In genomic region chr2:69604026-69604678, GRCh38 we compare ENCODE assay signal across 17 cellular contexts. TPM values are rescaled to one million over a fixed set of nuclear protein-coding genes. Genes with fewer than 3 reads are reported as not detected.
DNase-seq lines count a peak whose midpoint lies in the region; ATAC-seq and TF ChIP-seq lines count a peak whose summit lies in the region.
"Had no signal": no experiment of that assay in that cellular context is flagged by ENCODE, and none has a peak within 500 bp of the region (broad histone marks: within the 10 kb centered on the region; RNA-seq: fewer than 3 reads in every experiment).

No MANE protein-coding gene starts in this region.

- no peak overlapping the region for H2AFZ ChIP-seq in neuronal stem cell (ENCODE audit: low read length)
- H2AFZ ChIP-seq: PC-9 had no signal

- no peak overlapping the region for H3K4me2 ChIP-seq in neuronal stem cell (ENCODE audit: insufficient read depth, low read length, poor library complexity, severe bottlenecking)
- H3K4me2 ChIP-seq: BLaER1, PC-9 had no signal

- peaks cover 6% of the 10 kb centered on the region for H3K4me1 Mint-ChIP-seq in WTC11

- WGBS in neuronal stem cell (ENCODE audit: extremely low coverage in 2 of 2, insufficient read length in 2 of 2, insufficient replicate concordance in 1 of 2), 2 donors, result no CpG with 5 or more reads among the region's 6 CpGs

- POLR2A ChIA-PET in WTC11 (lab: Charles Lee), result interaction anchor here (1.0 kb wide), 1 partner anchor 18 kb away, joined by 3 read pairs; no protein-coding TSS in a partner anchor

- CTCF ChIA-PET in WTC11 (lab: Charles Lee), result interaction anchor here (1.2 kb wide), 1 partner anchor 121 kb away, joined by 4 read pairs; no protein-coding TSS in a partner anchor

- peaks cover 2 to 11% of the 10 kb centered on the region in 2 donors for H3K9me3 ChIP-seq in neuronal stem cell (replicated peaks in 1 of 2; ENCODE audit: control insufficient read depth in 2 of 2, insufficient read depth in 1 of 2, low read depth in 1 of 2, low read length in 2 of 2)
- H3K9me3 ChIP-seq: right lobe of liver had no signal

- H3K27me3 Mint-ChIP-seq in WTC11 (ENCODE audit: low read depth), result no peaks in the 10 kb centered on the region

- no peak overlapping the region for H3K14ac ChIP-seq in neuronal stem cell (ENCODE audit: low read length)

- H3K4me3 ChIP-seq in neuronal stem cell (ENCODE audit: low read length in 2 of 2), result no peak overlapping the region
- H3K4me3 ChIP-seq: BLaER1, PC-9, right lobe of liver had no signal

- H3K4me3 Mint-ChIP-seq in WTC11, result no peak overlapping the region

- no peak overlapping the region for H2AK5ac ChIP-seq in neuronal stem cell (ENCODE audit: low read depth, low read length)

- H2BK120ac ChIP-seq in neuronal stem cell (ENCODE audit: low read depth, low read length), result no peak overlapping the region

- TF ChIP-seq CTCF in WTC11 (IDR thresholded peaks at IDR 0.05), result no peak

- no peaks in the 10 kb centered on the region for H3K27me3 ChIP-seq in neuronal stem cell (ENCODE audit: control insufficient read depth in 3 of 3, insufficient read depth in 3 of 3, low read depth in 1 of 3, low read length in 3 of 3)
- H3K27me3 ChIP-seq: BLaER1, right lobe of liver had no signal

- H2BK5ac ChIP-seq in neuronal stem cell (ENCODE audit: low read length), result no peak overlapping the region

- H4K8ac ChIP-seq in neuronal stem cell (ENCODE audit: low read depth, low read length), result no peak overlapping the region

- no peak overlapping the region for H3K9ac ChIP-seq in neuronal stem cell (ENCODE audit: low read depth, low read length, poor library complexity)
- H3K9ac ChIP-seq: BLaER1 had no signal

- no peak overlapping the region for H3K4ac ChIP-seq in neuronal stem cell (ENCODE audit: low read length)

- no peak overlapping the region for H3K23ac ChIP-seq in neuronal stem cell (ENCODE audit: low read depth, low read length, poor library complexity)

- H3K9me3 Mint-ChIP-seq in WTC11, result peaks cover 18% of the 10 kb centered on the region
- peaks cover 7 to 15% of the 10 kb centered on the region in 2 donors for H3K9me3 Mint-ChIP-seq in activated naive CD4-positive, alpha-beta T cell treated with anti-CD3 and anti-CD28 coated beads, Interleukin-2, amount 50 U/mL, for 72 hours

- H3K4me1 ChIP-seq in neuronal stem cell (ENCODE audit: control insufficient read depth in 2 of 2, insufficient read depth in 1 of 2, low read depth in 1 of 2, low read length in 2 of 2), result peaks cover 0 to 4% of the 10 kb centered on the region in 2 donors
- H3K4me1 ChIP-seq: right lobe of liver had no signal

- H2BK15ac ChIP-seq in neuronal stem cell (ENCODE audit: low read length), result no peak overlapping the region

- no peak overlapping the region for H2BK12ac ChIP-seq in neuronal stem cell (ENCODE audit: low read length)

- 0 out of 2 replicates have a peak overlapping the region, but pooled peaks have one; percentile 1 for H3K27ac Mint-ChIP-seq in WTC11
- no peak overlapping the region for H3K27ac Mint-ChIP-seq in activated naive CD4-positive, alpha-beta T cell treated with anti-CD3 and anti-CD28 coated beads, Interleukin-2, amount 50 U/mL, for 72 hours

- DNase-seq in NCI-H2107 treated with DMSO at 0.1 percent for 48 hours (lab: John Stamatoyannopoulos, UW; ENCODE audit: unreplicated experiment) (peak; percentile 6), NCI-H2107 (lab: John Stamatoyannopoulos, UW) (no peak), WTC11 (ENCODE audit: low spot score) (no peak), fibroblast of peridontal ligament (ENCODE audit: extremely low read depth) (peak; percentile 46), neuronal stem cell (ENCODE audit: low spot score) (no peak), iPS-NIHi11 (ENCODE audit: low spot score) (no peak)
- DNase-seq in activated naive CD4-positive, alpha-beta T cell treated with anti-CD3 and anti-CD28 coated beads, Interleukin-2, amount 50 U/mL, for 72 hours (ENCODE audit: low spot score in 2 of 2), result no peak
- DNase-seq: activated effector memory CD4-positive, alpha-beta T cell treated with anti-CD3 and anti-CD28 coated beads, Interleukin-2, amount 50 U/mL, for 16 hours; effector memory CD4-positive, alpha-beta T cell; NCI-H187 treated with DMSO at 0.1 percent for 48 hours; NCI-H526 treated with DMSO at 0.1 percent for 48 hours; PC-9; right lobe of liver; stimulated activated CD4-positive, alpha-beta T cell treated with anti-CD3 and anti-CD28 coated beads, Interleukin-2, amount 100 ng/mL, for 24 hours had no signal

- no peak overlapping the region for H4K91ac ChIP-seq in neuronal stem cell (ENCODE audit: low read depth, low read length, poor library complexity)

- H3K36me3 ChIP-seq in neuronal stem cell (replicated peaks in 1 of 2; ENCODE audit: control insufficient read depth in 2 of 2, insufficient read depth in 2 of 2, low read length in 2 of 2), result no peaks in the 10 kb centered on the region

- H3K36me3 Mint-ChIP-seq in WTC11, result peaks cover 13% of the 10 kb centered on the region
- peaks cover 15 to 24% of the 10 kb centered on the region in 2 donors for H3K36me3 Mint-ChIP-seq in activated naive CD4-positive, alpha-beta T cell treated with anti-CD3 and anti-CD28 coated beads, Interleukin-2, amount 50 U/mL, for 72 hours

- no peaks in the 10 kb centered on the region for H3K79me1 ChIP-seq in neuronal stem cell (ENCODE audit: low read depth, low read length)

- no peak for ATAC-seq in WTC11
- ATAC-seq in HG03196 (IDR thresholded peaks at IDR 0.05; ENCODE audit: unreplicated experiment), result no peak
- ATAC-seq in activated naive CD4-positive, alpha-beta T cell treated with anti-CD3 and anti-CD28 coated beads, Interleukin-2, amount 50 U/mL, for 72 hours, result no peak

- no peak overlapping the region for H3K27ac ChIP-seq in neuronal stem cell (replicated peaks; ENCODE audit: low read length)
- H3K27ac ChIP-seq: 22Rv1, BLaER1, PC-9, right lobe of liver had no signal

- H3K18ac ChIP-seq in neuronal stem cell (ENCODE audit: low read length), result peak overlapping the region; percentile 11

TF ChIP-seq in WTC11, 78 proteins besides CTCF, POLR2A, EP300 and RAD21:
- TF ChIP-seq GABPB1 (CRISPR knock-in tag; IDR thresholded peaks at IDR 0.05), result no peak
- TF ChIP-seq ZNF121 (CRISPR knock-in tag; IDR thresholded peaks at IDR 0.05), result no peak
- TF ChIP-seq TP53 (CRISPR knock-in tag; IDR thresholded peaks at IDR 0.05), result no peak
- TF ChIP-seq, protein P1, sequence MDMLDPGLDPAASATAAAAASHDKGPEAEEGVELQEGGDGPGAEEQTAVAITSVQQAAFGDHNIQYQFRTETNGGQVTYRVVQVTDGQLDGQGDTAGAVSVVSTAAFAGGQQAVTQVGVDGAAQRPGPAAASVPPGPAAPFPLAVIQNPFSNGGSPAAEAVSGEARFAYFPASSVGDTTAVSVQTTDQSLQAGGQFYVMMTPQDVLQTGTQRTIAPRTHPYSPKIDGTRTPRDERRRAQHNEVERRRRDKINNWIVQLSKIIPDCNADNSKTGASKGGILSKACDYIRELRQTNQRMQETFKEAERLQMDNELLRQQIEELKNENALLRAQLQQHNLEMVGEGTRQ (CRISPR knock-in tag; IDR thresholded peaks at IDR 0.05), result no peak
- no peak for TF ChIP-seq ETV6 (CRISPR knock-in tag; IDR thresholded peaks at IDR 0.05)
- TF ChIP-seq, protein P2, sequence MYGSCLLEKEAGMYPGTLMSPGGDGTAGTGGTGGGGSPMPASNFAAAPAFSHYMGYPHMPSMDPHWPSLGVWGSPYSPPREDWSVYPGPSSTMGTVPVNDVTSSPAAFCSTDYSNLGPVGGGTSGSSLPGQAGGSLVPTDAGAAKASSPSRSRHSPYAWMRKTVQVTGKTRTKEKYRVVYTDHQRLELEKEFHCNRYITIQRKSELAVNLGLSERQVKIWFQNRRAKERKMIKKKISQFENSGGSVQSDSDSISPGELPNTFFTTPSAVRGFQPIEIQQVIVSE (CRISPR knock-in tag; IDR thresholded peaks at IDR 0.05; ENCODE audit: borderline replicate concordance), result no peak
- TF ChIP-seq ESRRA (CRISPR knock-in tag; IDR thresholded peaks at IDR 0.05; ENCODE audit: borderline replicate concordance), result no peak
- TF ChIP-seq NFYB (CRISPR knock-in tag; conservative IDR thresholded peaks at IDR 0.05; ENCODE audit: low read depth), result no peak
- TF ChIP-seq TCF7 (CRISPR knock-in tag; IDR thresholded peaks at IDR 0.05; ENCODE audit: low read depth), result no peak
- TF ChIP-seq, protein P3, sequence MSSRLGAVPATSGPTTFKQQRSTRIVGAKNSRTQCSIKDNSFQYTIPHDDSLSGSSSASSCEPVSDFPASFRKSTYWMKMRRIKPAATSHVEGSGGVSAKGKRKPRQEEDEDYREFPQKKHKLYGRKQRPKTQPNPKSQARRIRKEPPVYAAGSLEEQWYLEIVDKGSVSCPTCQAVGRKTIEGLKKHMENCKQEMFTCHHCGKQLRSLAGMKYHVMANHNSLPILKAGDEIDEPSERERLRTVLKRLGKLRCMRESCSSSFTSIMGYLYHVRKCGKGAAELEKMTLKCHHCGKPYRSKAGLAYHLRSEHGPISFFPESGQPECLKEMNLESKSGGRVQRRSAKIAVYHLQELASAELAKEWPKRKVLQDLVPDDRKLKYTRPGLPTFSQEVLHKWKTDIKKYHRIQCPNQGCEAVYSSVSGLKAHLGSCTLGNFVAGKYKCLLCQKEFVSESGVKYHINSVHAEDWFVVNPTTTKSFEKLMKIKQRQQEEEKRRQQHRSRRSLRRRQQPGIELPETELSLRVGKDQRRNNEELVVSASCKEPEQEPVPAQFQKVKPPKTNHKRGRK (CRISPR knock-in tag; IDR thresholded peaks at IDR 0.05; ENCODE audit: borderline replicate concordance), result no peak

RNA-seq across cellular contexts. Expression of gene AAK1, which starts 39.4 kb away (rescaled TPM):
- total RNA-seq in WTC11 (2021), result 32.3 to 35.7 TPM (median 35.6 TPM) in 3 replicates
- 16.3 TPM for polyA plus RNA-seq in neuronal stem cell (2013, experiment 1 of 2)
- 17.1 TPM for polyA plus RNA-seq in neuronal stem cell (2013, experiment 2 of 2)
- 100 to 1,000 TPM; 129 to 137 TPM for total RNA-seq in activated naive CD4-positive, alpha-beta T cell treated with anti-CD3 and anti-CD28 coated beads, Interleukin-2, amount 50 U/mL, for 72 hours

Comparison
In these comparisons a context has a peak if more than half of its experiments do, and no peak if none do; other contexts are left out.
1. DNase-seq: peak in NCI-H2107 treated with DMSO at 0.1 percent for 48 hours (single experiment) and fibroblast of peridontal ligament (single experiment); none in NCI-H2107 (single experiment), WTC11 (single experiment), neuronal stem cell (single experiment), iPS-NIHi11 (single experiment) and activated naive CD4-positive, alpha-beta T cell treated with anti-CD3 and anti-CD28 coated beads, Interleukin-2, amount 50 U/mL, for 72 hours (0 of 2).